In the genomic region with DNA sequence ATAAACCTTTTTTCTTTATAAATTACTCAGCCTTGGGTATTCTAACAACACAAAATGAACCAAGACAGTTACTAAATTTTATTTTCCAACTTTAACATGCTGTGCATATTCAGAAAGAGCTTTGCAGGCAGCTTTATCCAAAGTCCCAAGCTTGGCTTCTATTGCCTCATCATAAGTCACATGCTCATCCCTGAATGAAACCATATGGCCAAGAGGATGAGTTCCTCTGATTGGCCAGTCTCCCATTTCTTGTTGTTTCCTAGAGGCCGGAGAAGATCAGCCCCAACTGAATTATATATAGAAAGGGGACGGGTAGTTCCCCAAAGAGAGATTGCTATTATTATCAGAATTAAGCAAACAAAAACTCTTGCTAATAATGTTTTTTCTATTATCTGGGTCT, we compare ENCODE assay signal across 16 cellular contexts.
DNase-seq lines count a peak whose midpoint lies in the region; ATAC-seq and TF ChIP-seq lines count a peak whose summit lies in the region.
"Had no signal": no experiment of that assay in that cellular context is flagged by ENCODE, and none has a peak within 500 bp of the region (broad histone marks: within the 10 kb centered on the region; RNA-seq: fewer than 3 reads in every experiment).

No MANE protein-coding gene starts in this region.

- POLR2A ChIA-PET in IMR-90 (lab: Charles Lee; ENCODE audit: unreplicated experiment), result no interaction called here

- peak; percentile 49; the same call in 1 of the 2 replicates for ATAC-seq in IMR-90 (ENCODE audit: low read depth)
- ATAC-seq in HG02981 (IDR thresholded peaks at IDR 0.05; ENCODE audit: unreplicated experiment), result no peak
- ATAC-seq: K562 had no signal

- no peak overlapping the region; the same call in 1 of the 2 replicates for H3K27ac ChIP-seq in IMR-90 (ENCODE audit: insufficient read depth, low read length)
- H3K27ac ChIP-seq in uterus, result peak overlapping the region; percentile 56 to 66
- H3K27ac ChIP-seq: HL-60, PC-9 had no signal

- no peak overlapping the region for H2AK5ac ChIP-seq in IMR-90 (ENCODE audit: low read depth, low read length)

- in situ Hi-C loops in IMR-90 (cut with MboI; ENCODE audit: low sequenced_read_pairs), result no loop called here

- H2BK20ac ChIP-seq in IMR-90 (ENCODE audit: low read depth, low read length), result no peak overlapping the region

- H3K36me3 Mint-ChIP-seq in glutamatergic neuron (ENCODE audit: unreplicated experiment), result peaks cover 6% of the 10 kb centered on the region
- H3K36me3 Mint-ChIP-seq: CD8-positive, alpha-beta memory T cell had no signal

- CTCF ChIA-PET in IMR-90 (lab: Yijun Ruan, JAX), result no interaction called here

- H4K20me1 ChIP-seq in IMR-90 (ENCODE audit: insufficient read depth, low read length), result no peaks in the 10 kb centered on the region

- no CpG with 5 or more reads among the region's 2 CpGs for WGBS in IMR-90 (ENCODE audit: extremely low coverage in 2 of 2, insufficient read length in 1 of 2), 2 experiments

- TF ChIP-seq RAD21 in IMR-90 (IDR thresholded peaks at IDR 0.05; ENCODE audit: low read length), result no peak

- H3K4me3 Mint-ChIP-seq in glutamatergic neuron (ENCODE audit: unreplicated experiment), result no peak overlapping the region
- H3K4me3 Mint-ChIP-seq: CD8-positive, alpha-beta memory T cell had no signal

- no peak overlapping the region for H3K9ac ChIP-seq in IMR-90 (ENCODE audit: low read depth, low read length)

- H2BK120ac ChIP-seq in IMR-90 (ENCODE audit: low read depth, low read length), result no peak overlapping the region

- H3K9me3 Mint-ChIP-seq in glutamatergic neuron (ENCODE audit: unreplicated experiment), result peaks cover 4% of the 10 kb centered on the region

- H2BK5ac ChIP-seq in IMR-90 (ENCODE audit: low read depth, low read length, poor library complexity, severe bottlenecking), result no peak overlapping the region

- H3K9me3 ChIP-seq in IMR-90 (ENCODE audit: control insufficient read depth, insufficient read depth, low read length), result peaks cover 4% of the 10 kb centered on the region; the same call in 1 of the 2 replicates
- H3K9me3 ChIP-seq in uterus, result peaks cover 0 to 3% of the 10 kb centered on the region in 2 donors

- no peak overlapping the region for H3K27ac Mint-ChIP-seq in glutamatergic neuron (ENCODE audit: unreplicated experiment)
- H3K27ac Mint-ChIP-seq: CD8-positive, alpha-beta memory T cell had no signal

- no TSS peak for BruUV-seq in IMR-90 (replicated peaks; lab: Mats Ljungman, UMichigan)

- DNase-seq in NCI-H82 (lab: John Stamatoyannopoulos, UW), result peak; percentile 1
- DNase-seq in NCI-H82 treated with DMSO at 0.1 percent for 48 hours (lab: John Stamatoyannopoulos, UW; ENCODE audit: unreplicated experiment), result no peak
- DNase-seq in IMR-90, result peak; percentile 38
- DNase-seq in fibroblast of mammary gland (ENCODE audit: low read depth), result peak; percentile 92
- DNase-seq in uterus, result peak; percentile 24 to 58
- no peak for DNase-seq in pons (ENCODE audit: low spot score)
- no peak for DNase-seq in glutamatergic neuron
- DNase-seq: 8988T; CD8-positive, alpha-beta memory T cell; NCI-H1048; NCI-H2227 treated with DMSO at 0.1 percent for 48 hours; NCI-H526 treated with DMSO at 0.1 percent for 48 hours; PC-9 had no signal

- no peaks in the 10 kb centered on the region for H3K36me3 ChIP-seq in IMR-90 (ENCODE audit: control insufficient read depth, insufficient read depth, low read length)
- no peaks in the 10 kb centered on the region for H3K36me3 ChIP-seq in uterus

- no peak overlapping the region for H3K23ac ChIP-seq in IMR-90 (ENCODE audit: low read depth, low read length)

- no peaks in the 10 kb centered on the region for H3K4me1 Mint-ChIP-seq in glutamatergic neuron (ENCODE audit: low read depth, unreplicated experiment)
- H3K4me1 Mint-ChIP-seq: CD8-positive, alpha-beta memory T cell had no signal

- TF ChIP-seq POLR2A in IMR-90 (IDR thresholded peaks at IDR 0.05; ENCODE audit: low read depth, low read length) (no peak), uterus (IDR thresholded peaks at IDR 0.05) (no peak)

- no peak overlapping the region for H4K91ac ChIP-seq in IMR-90 (ENCODE audit: insufficient read depth, low read depth, low read length)

- no peak overlapping the region for H3K4ac ChIP-seq in IMR-90 (ENCODE audit: low read depth, low read length)

- peak overlapping the region; percentile 13; the same call in 1 of the 2 replicates for H3K56ac ChIP-seq in IMR-90 (ENCODE audit: extremely low read depth, insufficient read depth, low read length)

- no peaks in the 10 kb centered on the region for H3K4me1 ChIP-seq in IMR-90 (ENCODE audit: control insufficient read depth, insufficient read depth, low read length)
- H3K4me1 ChIP-seq in uterus, result no peaks in the 10 kb centered on the region

- H2AFZ ChIP-seq in IMR-90 (replicated peaks; ENCODE audit: low read length, poor library complexity), result no peak overlapping the region
- H2AFZ ChIP-seq: PC-9 had no signal

- H3K79me1 ChIP-seq in IMR-90 (ENCODE audit: low read depth in 1 of 2, low read length in 2 of 2), result no peaks in the 10 kb centered on the region

- TF ChIP-seq CTCF in IMR-90 (conservative IDR thresholded peaks at IDR 0.05; ENCODE audit: low read depth, low read length) (no peak), fibroblast of mammary gland (conservative IDR thresholded peaks at IDR 0.05; ENCODE audit: control insufficient read depth, insufficient read depth, low read depth, low read length) (no peak), uterus (IDR thresholded peaks at IDR 0.05) (no peak), glutamatergic neuron (IDR thresholded peaks at IDR 0.05; ENCODE audit: partially characterized antibody, unreplicated experiment) (no peak)

- H4K8ac ChIP-seq in IMR-90 (ENCODE audit: low read depth in 2 of 2, low read length in 2 of 2), result no peak overlapping the region

- H3K18ac ChIP-seq in IMR-90 (ENCODE audit: low read depth, low read length), result no peak overlapping the region

- H3K27me3 ChIP-seq in IMR-90 (ENCODE audit: control insufficient read depth, insufficient read depth, low read length) (peaks cover 2% of the 10 kb centered on the region; the same call in 1 of the 2 replicates), uterus (no peaks in the 10 kb centered on the region)

- H3K14ac ChIP-seq in IMR-90 (replicated peaks; ENCODE audit: low read depth, low read length), result no peak overlapping the region

- H2BK15ac ChIP-seq in IMR-90 (ENCODE audit: low read depth, low read length), result no peak overlapping the region

- H3K4me3 ChIP-seq in IMR-90 (ENCODE audit: insufficient read depth, low read depth, low read length), result no peak overlapping the region
- no peak overlapping the region for H3K4me3 ChIP-seq in fibroblast of mammary gland (ENCODE audit: control insufficient read depth, low read depth, low read length)
- no peak overlapping the region for H3K4me3 ChIP-seq in uterus
- H3K4me3 ChIP-seq: K562, PC-9 had no signal

- no peak overlapping the region for H2AK9ac ChIP-seq in IMR-90 (replicated peaks; ENCODE audit: low read depth, low read length, poor library complexity)

- dilution Hi-C loops in IMR-90 (cut with HindIII; ENCODE audit: low sequenced_read_pairs, unreplicated experiment), result no loop called here

- no peaks in the 10 kb centered on the region for H3K27me3 Mint-ChIP-seq in glutamatergic neuron (ENCODE audit: unreplicated experiment)
- H3K27me3 Mint-ChIP-seq: CD8-positive, alpha-beta memory T cell had no signal

- H3K4me2 ChIP-seq in IMR-90 (ENCODE audit: low read depth, low read length), result no peak overlapping the region
- H3K4me2 ChIP-seq: PC-9 had no signal

- no peaks in the 10 kb centered on the region for H3K9me1 ChIP-seq in IMR-90 (ENCODE audit: insufficient read depth, low read length)

- H4K5ac ChIP-seq in IMR-90 (ENCODE audit: low read depth, low read length), result no peak overlapping the region

- intact Hi-C loops in IMR-90 (cut with micrococcal nuclease) (no loop called here), uterus (cut with DNase I; ENCODE audit: low total_unique reads) (no loop called here)

TF ChIP-seq in IMR-90, 13 proteins besides CTCF, POLR2A, EP300 and RAD21:
- no peak for TF ChIP-seq NFE2L2 (IDR thresholded peaks at IDR 0.05; ENCODE audit: low read depth, low read length)
- TF ChIP-seq CEBPB (IDR thresholded peaks at IDR 0.05; ENCODE audit: low read depth, low read length), result peak; percentile 40; the same call in 1 of the 2 replicates
- no peak for TF ChIP-seq CHD1 (IDR thresholded peaks at IDR 0.05; ENCODE audit: low read depth, low read length)
- no peak for TF ChIP-seq FOS (IDR thresholded peaks at IDR 0.05; ENCODE audit: low read depth, low read length)
- TF ChIP-seq, protein P1, sequence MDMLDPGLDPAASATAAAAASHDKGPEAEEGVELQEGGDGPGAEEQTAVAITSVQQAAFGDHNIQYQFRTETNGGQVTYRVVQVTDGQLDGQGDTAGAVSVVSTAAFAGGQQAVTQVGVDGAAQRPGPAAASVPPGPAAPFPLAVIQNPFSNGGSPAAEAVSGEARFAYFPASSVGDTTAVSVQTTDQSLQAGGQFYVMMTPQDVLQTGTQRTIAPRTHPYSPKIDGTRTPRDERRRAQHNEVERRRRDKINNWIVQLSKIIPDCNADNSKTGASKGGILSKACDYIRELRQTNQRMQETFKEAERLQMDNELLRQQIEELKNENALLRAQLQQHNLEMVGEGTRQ (IDR thresholded peaks at IDR 0.05; ENCODE audit: low read depth, low read length), result 0 out of 2 replicates have a peak, but pooled peaks have one; percentile 26
- TF ChIP-seq MXI1 (IDR thresholded peaks at IDR 0.05; ENCODE audit: borderline replicate concordance, low read depth, low read length), result no peak
- TF ChIP-seq RFX5 (IDR thresholded peaks at IDR 0.05; ENCODE audit: low read depth, low read length), result no peak
- no peak for TF ChIP-seq MAFK (IDR thresholded peaks at IDR 0.05; ENCODE audit: low read depth, low read length)
- TF ChIP-seq, protein P2, sequence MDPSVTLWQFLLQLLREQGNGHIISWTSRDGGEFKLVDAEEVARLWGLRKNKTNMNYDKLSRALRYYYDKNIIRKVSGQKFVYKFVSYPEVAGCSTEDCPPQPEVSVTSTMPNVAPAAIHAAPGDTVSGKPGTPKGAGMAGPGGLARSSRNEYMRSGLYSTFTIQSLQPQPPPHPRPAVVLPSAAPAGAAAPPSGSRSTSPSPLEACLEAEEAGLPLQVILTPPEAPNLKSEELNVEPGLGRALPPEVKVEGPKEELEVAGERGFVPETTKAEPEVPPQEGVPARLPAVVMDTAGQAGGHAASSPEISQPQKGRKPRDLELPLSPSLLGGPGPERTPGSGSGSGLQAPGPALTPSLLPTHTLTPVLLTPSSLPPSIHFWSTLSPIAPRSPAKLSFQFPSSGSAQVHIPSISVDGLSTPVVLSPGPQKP (IDR thresholded peaks at IDR 0.05; ENCODE audit: borderline replicate concordance, low read depth, low read length), result no peak

Comparison
In these comparisons a context has a peak if more than half of its experiments do, and no peak if none do; other contexts are left out.
1. DNase-seq: peak in NCI-H82 (single experiment), IMR-90 (single experiment), fibroblast of mammary gland (single experiment) and uterus (2 of 2); none in NCI-H82 treated with DMSO at 0.1 percent for 48 hours (single experiment), pons (single experiment) and glutamatergic neuron (single experiment).